ENCODE assay signal across 8 cellular contexts in genomic region chr4:127400736-127401346, GRCh38.
A peak's percentile ranks its signal among the peaks of the same experiment; 100 is the strongest.
DNase-seq lines count a peak whose midpoint lies in the region; ATAC-seq and TF ChIP-seq lines count a peak whose summit lies in the region.

No MANE protein-coding gene starts in this region.

- no peaks in the 10 kb centered on the region for H3K27me3 ChIP-seq in PC-9 (ENCODE audit: insufficient read depth, low read depth)

- H2AFZ ChIP-seq in PC-9 = no peak overlapping the region

- H3K27ac ChIP-seq in PC-9 = no peak overlapping the region

- BruUV-seq in PC-9 (replicated peaks; lab: Mats Ljungman, UMichigan) = no TSS peak

- CTCF ChIA-PET in PC-9 (lab: Charles Lee) = interaction anchor here (0.6 to 0.9 kb wide), 2 partner anchors 20 to 820 kb away, joined by 3 read pairs; no protein-coding TSS in a partner anchor

- no peaks in the 10 kb centered on the region for H3K9me3 ChIP-seq in PC-9 (ENCODE audit: insufficient read depth, low read depth)

- H3K79me2 ChIP-seq in PC-9 (ENCODE audit: low read depth) = no peaks in the 10 kb centered on the region

- POLR2A ChIA-PET in PC-9 (lab: Charles Lee; ENCODE audit: unreplicated experiment) = no interaction called here

- no peaks in the 10 kb centered on the region for H4K20me1 ChIP-seq in PC-9 (ENCODE audit: insufficient read depth)

- H3F3A ChIP-seq in PC-9 (ENCODE audit: insufficient read depth, low read depth) = no peaks in the 10 kb centered on the region

- DNase-seq in NCI-H1417 (lab: John Stamatoyannopoulos, UW) (peak in 2 of 3 experiments; percentile 33 to 65), NCI-H1417 treated with DMSO at 0.1 percent for 48 hours (lab: John Stamatoyannopoulos, UW) (no peak), PC-9 (peak; percentile 46 to 47), dedifferentiated amniotic fluid mesenchymal stem cell (ENCODE audit: extremely low spot score) (peak; percentile 77), lung microvascular endothelial cell (ENCODE audit: low read depth in 2 of 2) (peak; percentile 73 to 81), putamen (ENCODE audit: low spot score) (no peak)

- H3K4me2 ChIP-seq in PC-9 = no peak overlapping the region

- H3K4me3 ChIP-seq in PC-9 = no peak overlapping the region

- no peaks in the 10 kb centered on the region; the same call in 1 of the 2 replicates for H3K9me2 ChIP-seq in PC-9 (ENCODE audit: insufficient read depth)

- TF ChIP-seq CTCF in PC-9 (conservative IDR thresholded peaks at IDR 0.05) = peak; percentile 80

- intact Hi-C loops in PC-9 (cut with micrococcal nuclease; ENCODE audit: unreplicated experiment) = no loop called here

- ATAC-seq in GM19452 (IDR thresholded peaks at IDR 0.05; ENCODE audit: unreplicated experiment) (peak; percentile 82), HG03460 (IDR thresholded peaks at IDR 0.05; ENCODE audit: unreplicated experiment) (peak; percentile 87)

- no peaks in the 10 kb centered on the region for H3K4me1 ChIP-seq in PC-9 (replicated peaks; ENCODE audit: insufficient read depth)

- H3K36me3 ChIP-seq in PC-9 (ENCODE audit: low read depth) = no peaks in the 10 kb centered on the region

Comparison
In these comparisons a context has a peak if more than half of its experiments do, and no peak if none do; other contexts are left out.
1. DNase-seq: peak in NCI-H1417 (2 of 3), PC-9 (2 of 2), dedifferentiated amniotic fluid mesenchymal stem cell (single experiment) and lung microvascular endothelial cell (2 of 2); none in NCI-H1417 treated with DMSO at 0.1 percent for 48 hours (single experiment) and putamen (single experiment).